18 cellular contexts compared by ENCODE assay signal in genomic region chr17:61040666-61041065, GRCh38.
A peak's percentile ranks its signal among the peaks of the same experiment; 100 is the strongest.
DNase-seq lines count a peak whose midpoint lies in the region; ATAC-seq and TF ChIP-seq lines count a peak whose summit lies in the region.
"Had no signal": no experiment of that assay in that cellular context is flagged by ENCODE, and none has a peak within 500 bp of the region (broad histone marks: within the 10 kb centered on the region; RNA-seq: fewer than 3 reads in every experiment).

No MANE protein-coding gene starts in this region.

- H3K4me1 Mint-ChIP-seq in glutamatergic neuron (ENCODE audit: low read depth, unreplicated experiment), result peaks cover 4% of the 10 kb centered on the region
- H3K4me1 Mint-ChIP-seq: CD14-positive monocyte; CD4-positive, alpha-beta memory T cell had no signal

- no peak for TF ChIP-seq CTCF in glutamatergic neuron (IDR thresholded peaks at IDR 0.05; ENCODE audit: partially characterized antibody, unreplicated experiment)

- DNase-seq in NCI-H2171 treated with DMSO at 0.1 percent for 48 hours (lab: John Stamatoyannopoulos, UW) (peak; percentile 65), NCI-H2171 (lab: John Stamatoyannopoulos, UW) (no peak), glutamatergic neuron (no peak), NCI-H82 (lab: John Stamatoyannopoulos, UW) (no peak), NCI-H2196 (lab: John Stamatoyannopoulos, UW; ENCODE audit: unreplicated experiment) (no peak)
- DNase-seq: CD4-positive, alpha-beta memory T cell; DMS53; DND-41; EL; GM23248; HFFc6; IMR-90 had no signal

- H3K27ac Mint-ChIP-seq in glutamatergic neuron (ENCODE audit: unreplicated experiment), result peak overlapping the region; percentile 36
- H3K27ac Mint-ChIP-seq: CD14-positive monocyte; CD4-positive, alpha-beta memory T cell; HFFc6 had no signal

- no peak overlapping the region for H3K4me3 Mint-ChIP-seq in glutamatergic neuron (ENCODE audit: unreplicated experiment)
- H3K4me3 Mint-ChIP-seq: CD14-positive monocyte; CD4-positive, alpha-beta memory T cell; HFFc6 had no signal

- peaks cover 1% of the 10 kb centered on the region for H3K27me3 Mint-ChIP-seq in glutamatergic neuron (ENCODE audit: unreplicated experiment)
- H3K27me3 Mint-ChIP-seq: CD4-positive, alpha-beta memory T cell had no signal

- peak; percentile 54 for ATAC-seq in HG03354 (IDR thresholded peaks at IDR 0.05; ENCODE audit: poor library complexity, severe bottlenecking, unreplicated experiment)
- no peak for ATAC-seq in GM21529 (IDR thresholded peaks at IDR 0.05; ENCODE audit: unreplicated experiment)
- ATAC-seq: GM12878, HCT116, K562 had no signal

- peaks cover 4% of the 10 kb centered on the region for H3K36me3 Mint-ChIP-seq in glutamatergic neuron (ENCODE audit: unreplicated experiment)

- peaks cover 2% of the 10 kb centered on the region for H3K9me3 Mint-ChIP-seq in glutamatergic neuron (ENCODE audit: unreplicated experiment)
- H3K9me3 Mint-ChIP-seq: HFFc6 had no signal
